Comparison of ENCODE assay signal across 8 cellular contexts in the genomic region with DNA sequence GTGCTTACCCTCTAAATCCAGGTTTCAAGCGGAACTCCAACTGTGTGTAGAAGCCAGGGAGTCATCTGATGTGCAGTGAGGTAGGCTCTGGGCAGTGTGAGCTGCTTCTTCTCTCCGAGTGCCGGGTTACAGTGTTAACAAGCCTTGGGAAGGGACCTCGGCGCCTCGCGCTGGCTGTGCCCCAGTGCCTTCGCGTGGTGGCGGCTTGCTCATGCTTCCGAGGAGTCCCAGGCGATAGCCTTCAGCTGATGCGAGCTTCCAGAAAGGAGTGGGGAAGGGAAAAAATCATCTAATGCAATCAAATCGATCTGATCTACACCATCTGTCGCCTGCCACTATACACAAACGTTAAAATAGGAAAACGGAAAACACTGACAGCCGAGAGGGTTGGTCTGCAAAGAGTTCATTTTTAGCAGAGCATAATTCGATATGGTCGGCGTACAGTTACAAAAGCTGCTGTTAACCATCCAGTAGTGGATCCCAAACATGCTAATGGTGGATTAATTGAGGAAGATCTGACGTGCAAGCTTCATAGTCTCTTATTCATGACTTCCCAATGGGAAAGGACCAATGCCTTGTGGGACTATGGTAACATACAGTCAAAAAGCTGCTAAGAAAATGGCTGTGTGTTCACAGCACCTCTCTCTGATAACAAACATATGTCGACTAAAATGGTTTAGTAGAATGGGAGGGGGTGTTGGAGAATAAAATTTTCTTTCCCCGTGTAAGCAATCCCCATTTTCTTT.
A peak's percentile ranks its signal among the peaks of the same experiment; 100 is the strongest.
DNase-seq lines count a peak whose midpoint lies in the region; TF ChIP-seq lines count a peak whose summit lies in the region.

No MANE protein-coding gene starts in this region.

- no peak for TF ChIP-seq CTCF in osteocyte (IDR thresholded peaks at IDR 0.05)

- DNase-seq in NCI-H1417 (lab: John Stamatoyannopoulos, UW) = peak in 2 of 3 experiments; percentile 49 to 71
- no peak for DNase-seq in NCI-H1417 treated with DMSO at 0.1 percent for 48 hours (lab: John Stamatoyannopoulos, UW)
- peak; percentile 59 for DNase-seq in NCI-H2107 treated with DMSO at 0.1 percent for 48 hours (lab: John Stamatoyannopoulos, UW; ENCODE audit: unreplicated experiment)
- DNase-seq in dermis blood vessel endothelial cell = peak; percentile 51
- DNase-seq in osteocyte (ENCODE audit: extremely low spot score, unreplicated experiment) = no peak
- no peak for DNase-seq in SKM-1 treated with dmso at 0.1 percent for 144 hours (lab: John Stamatoyannopoulos, UW; ENCODE audit: unreplicated experiment)
- no peak for DNase-seq in GOT3 (lab: John Stamatoyannopoulos, UW)
- DNase-seq in AG08396 (ENCODE audit: low spot score) = no peak

- no peaks in the 10 kb centered on the region for H3K9me3 Mint-ChIP-seq in osteocyte (ENCODE audit: unreplicated experiment)

- no peak overlapping the region for H3K27ac Mint-ChIP-seq in osteocyte (ENCODE audit: unreplicated experiment)

- H3K4me1 Mint-ChIP-seq in osteocyte (ENCODE audit: unreplicated experiment) = peaks cover 49% of the 10 kb centered on the region

- peaks cover 4% of the 10 kb centered on the region for H3K27me3 Mint-ChIP-seq in osteocyte (ENCODE audit: unreplicated experiment)

- no peaks in the 10 kb centered on the region for H3K36me3 Mint-ChIP-seq in osteocyte (ENCODE audit: unreplicated experiment)

- peak overlapping the region; percentile 72 for H3K4me3 Mint-ChIP-seq in osteocyte (ENCODE audit: unreplicated experiment)

Comparison
In these comparisons a context has a peak if more than half of its experiments do, and no peak if none do; other contexts are left out.
1. DNase-seq: peak in NCI-H1417 (2 of 3), NCI-H2107 treated with DMSO at 0.1 percent for 48 hours (single experiment) and dermis blood vessel endothelial cell (single experiment); none in NCI-H1417 treated with DMSO at 0.1 percent for 48 hours (single experiment), osteocyte (single experiment), SKM-1 treated with dmso at 0.1 percent for 144 hours (single experiment), GOT3 (single experiment) and AG08396 (single experiment).